ENCODE assay signal across 25 cellular contexts in the genomic region with DNA sequence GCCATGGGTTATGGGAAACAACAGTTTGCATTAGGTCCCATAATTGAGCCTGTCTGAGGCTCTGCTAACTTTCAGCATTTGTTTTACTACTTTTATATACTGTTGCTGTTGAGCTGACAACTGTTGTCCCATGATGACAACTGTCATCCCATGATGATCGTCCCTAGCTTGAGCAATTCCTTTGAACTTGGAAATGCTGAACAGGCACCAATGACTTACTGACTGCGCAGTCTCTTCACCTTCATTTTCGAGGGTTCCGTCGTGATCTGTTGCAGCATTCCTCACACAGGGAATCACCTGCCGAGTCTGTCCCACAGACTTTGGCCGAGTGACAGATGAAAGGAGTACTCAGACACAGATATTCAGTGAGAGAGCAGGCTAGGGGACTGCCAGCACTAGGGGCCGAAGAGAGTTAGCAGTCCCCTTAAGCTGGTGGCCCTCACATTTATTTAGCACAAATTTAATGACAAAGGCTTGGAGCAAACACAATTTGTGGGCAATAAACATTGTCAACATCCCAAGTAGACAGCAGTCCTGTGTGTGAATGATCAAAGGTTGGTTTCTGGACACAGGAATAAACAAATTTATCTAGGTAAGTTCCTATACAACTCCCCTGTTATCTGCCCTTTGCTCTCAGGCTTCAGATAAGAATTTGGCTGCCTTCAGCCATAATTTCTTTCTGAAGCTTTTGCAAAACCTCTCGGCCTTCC.
"Had no signal": no experiment of that assay in that cellular context is flagged by ENCODE, and none has a peak within 500 bp of the region (broad histone marks: within the 10 kb centered on the region; RNA-seq: fewer than 3 reads in every experiment).

No MANE protein-coding gene starts in this region.

- H3K36me3 ChIP-seq: pancreas, prostate gland had no signal

- H3K27ac Mint-ChIP-seq: activated CD8-positive, alpha-beta memory T cell treated with anti-CD3 and anti-CD28 coated beads, Interleukin-2, amount 10 ng/mL, durations not matched to agents 7 days and 5 days; activated CD8-positive, alpha-beta T cell treated with anti-CD3 and anti-CD28 coated beads, Interleukin-2, amount 10 ng/mL, durations not matched to agents 7 days and 5 days; endodermal cell; WTC11 had no signal

- H3K4me1 Mint-ChIP-seq: activated CD8-positive, alpha-beta memory T cell treated with anti-CD3 and anti-CD28 coated beads, Interleukin-2, amount 10 ng/mL, durations not matched to agents 7 days and 5 days; endodermal cell; WTC11 had no signal

- H3K9me3 ChIP-seq: esophagus muscularis mucosa, left lung, pancreas, prostate gland, sigmoid colon, tibial nerve had no signal

- H3K4me1 ChIP-seq: heart right ventricle, left lung, pancreas, prostate gland, sigmoid colon, tibial nerve had no signal

- H3K36me3 Mint-ChIP-seq: naive B cell had no signal

- H3K27me3 ChIP-seq: heart right ventricle, left lung, pancreas, sigmoid colon, tibial nerve had no signal

- H3K27ac ChIP-seq: esophagus muscularis mucosa, heart right ventricle, left lung, pancreas, prostate gland, sigmoid colon, tibial nerve had no signal

- ATAC-seq: activated CD8-positive, alpha-beta memory T cell treated with anti-CD3 and anti-CD28 coated beads, Interleukin-2, amount 10 ng/mL, durations not matched to agents 7 days and 5 days; activated CD8-positive, alpha-beta T cell treated with anti-CD3 and anti-CD28 coated beads, Interleukin-2, amount 10 ng/mL, durations not matched to agents 7 days and 5 days; heart right ventricle; left lung; WTC11 had no signal

- H3K4me3 ChIP-seq: esophagus muscularis mucosa, heart right ventricle, left lung, lung, pancreas, prostate gland, sigmoid colon, smooth muscle cell, tibial nerve had no signal

- H3K4me3 Mint-ChIP-seq: activated CD8-positive, alpha-beta memory T cell treated with anti-CD3 and anti-CD28 coated beads, Interleukin-2, amount 10 ng/mL, durations not matched to agents 7 days and 5 days; activated CD8-positive, alpha-beta T cell treated with anti-CD3 and anti-CD28 coated beads, Interleukin-2, amount 10 ng/mL, durations not matched to agents 7 days and 5 days; endodermal cell; naive B cell; WTC11 had no signal

- DNase-seq: activated CD4-positive, alpha-beta T cell treated with anti-CD3 and anti-CD28 coated beads for 1 hour; activated CD8-positive, alpha-beta memory T cell treated with anti-CD3 and anti-CD28 coated beads, Interleukin-2, amount 10 ng/mL, durations not matched to agents 7 days and 5 days; activated CD8-positive, alpha-beta T cell treated with anti-CD3 and anti-CD28 coated beads, Interleukin-2, amount 10 ng/mL, durations not matched to agents 7 days and 5 days; activated effector memory CD4-positive, alpha-beta T cell treated with Interleukin-2 at 50 U/mL for 16 hours; activated naive CD4-positive, alpha-beta T cell treated with Interleukin-2 at 50 U/mL for 16 hours; amygdala; caudate nucleus; endodermal cell; foreskin melanocyte; heart right ventricle; left lung; naive B cell; nucleus accumbens; pancreas; retina; sigmoid colon; stimulated activated CD4-positive, alpha-beta T cell treated with anti-CD3 and anti-CD28 coated beads, Interleukin-2, amount 100 ng/mL, for 24 hours; stimulated activated naive CD4-positive, alpha-beta T cell treated with Interleukin-2 at 50 U/mL for 16 hours; T-helper 2 cell had no signal
